Comparison of ENCODE assay signal across 1 cellular context in genomic region chr9:4832786-4833579, GRCh38.
TF ChIP-seq lines count a peak whose summit lies in the region.

No MANE protein-coding gene starts in this region.

TF ChIP-seq in endothelial cell of umbilical vein, 7 proteins besides CTCF, POLR2A, EP300 and RAD21 (continued from another document):
- TF ChIP-seq JUN (IDR thresholded peaks at IDR 0.05; ENCODE audit: borderline replicate concordance, insufficient read depth, insufficient read length, low read depth) (peak; percentile 100), FOS (IDR thresholded peaks at IDR 0.05; ENCODE audit: borderline replicate concordance, insufficient read depth, low read length) (peak; percentile 99), MYC (IDR thresholded peaks at IDR 0.05; ENCODE audit: low read depth, low read length) (no peak), POLR2AphosphoS5 (IDR thresholded peaks at IDR 0.05; ENCODE audit: insufficient read depth, low read depth, low read length) (peak; percentile 77), GATA2 (IDR thresholded peaks at IDR 0.05; ENCODE audit: insufficient read depth, insufficient read length, low read depth, low read length) (peak; percentile 74)
